12 cellular contexts compared by ENCODE assay signal in genomic region chr10:79407811-79408795, GRCh38. TPM values are rescaled to one million over a fixed set of nuclear protein-coding genes. Genes with fewer than 3 reads are reported as not detected.
DNase-seq lines count a peak whose midpoint lies in the region; ATAC-seq, FAIRE-seq and TF ChIP-seq lines count a peak whose summit lies in the region.
"Had no signal": no experiment of that assay in that cellular context is flagged by ENCODE, and none has a peak within 500 bp of the region (broad histone marks: within the 10 kb centered on the region; RNA-seq: fewer than 3 reads in every experiment).

No MANE protein-coding gene starts in this region.

- H3K4me1 ChIP-seq in endodermal cell (ENCODE audit: control insufficient read depth, insufficient read depth, low read length) (peaks cover 8% of the 10 kb centered on the region), HepG2 (ENCODE audit: insufficient read depth, low read length) (peaks cover 63% of the 10 kb centered on the region), subcutaneous abdominal adipose tissue (ENCODE audit: control insufficient read depth in 5 of 5, insufficient read depth in 5 of 5, low read length in 5 of 5) (peaks cover 0 to 74% (median 56%) of the 10 kb centered on the region in 5 donors), PC-3 (ENCODE audit: insufficient read depth, low read length) (peaks cover 30% of the 10 kb centered on the region)

- H3K9me3 ChIP-seq in MG63 = no peaks in the 10 kb centered on the region
- no peaks in the 10 kb centered on the region for H3K9me3 ChIP-seq in endodermal cell (ENCODE audit: control insufficient read depth, low read length)
- H3K9me3 ChIP-seq in HepG2 (ENCODE audit: low read length) = no peaks in the 10 kb centered on the region
- no peaks in the 10 kb centered on the region for H3K9me3 ChIP-seq in subcutaneous abdominal adipose tissue (ENCODE audit: control insufficient read depth in 5 of 5, low read length in 5 of 5)
- H3K9me3 ChIP-seq in PC-3 (ENCODE audit: low read length) = no peaks in the 10 kb centered on the region

- H3K9me2 ChIP-seq in PC-3 (replicated peaks; ENCODE audit: low read length) = no peaks in the 10 kb centered on the region

- H3K27me3 ChIP-seq in MG63 (no peaks in the 10 kb centered on the region), endodermal cell (ENCODE audit: control insufficient read depth, insufficient read depth, low read length, poor library complexity, severe bottlenecking) (no peaks in the 10 kb centered on the region), HepG2 (ENCODE audit: control insufficient read depth in 1 of 2, insufficient read depth in 2 of 2, low read length in 2 of 2) (no peaks in the 10 kb centered on the region), subcutaneous abdominal adipose tissue (ENCODE audit: control insufficient read depth in 5 of 5, insufficient read depth in 4 of 5, low read length in 5 of 5) (no peaks in the 10 kb centered on the region), PC-3 (ENCODE audit: low read length) (no peaks in the 10 kb centered on the region)

- H3K27ac ChIP-seq in endodermal cell (ENCODE audit: low read depth, low read length) (no peak overlapping the region), HepG2 (ENCODE audit: extremely low read length, insufficient read depth, low read length) (no peak overlapping the region), subcutaneous abdominal adipose tissue (ENCODE audit: low read depth, low read length) (peak overlapping the region; percentile 98), PC-3 (ENCODE audit: low read length) (no peak overlapping the region)
- H3K27ac ChIP-seq: epithelial cell of prostate had no signal

- POLR2A ChIA-PET in HepG2 (lab: Yijun Ruan, JAX) (interaction anchor here (1.2 kb wide), 1 partner anchor 16 kb away, joined by 4 read pairs; no protein-coding TSS in a partner anchor), PC-3 (lab: Charles Lee; ENCODE audit: unreplicated experiment) (interaction anchor here (0.6 kb wide), 1 partner anchor 37 kb away, joined by 4 read pairs; the partner anchor contains the start of gene ZCCHC24)

- peaks cover 3% of the 10 kb centered on the region for H3K36me3 ChIP-seq in MG63
- H3K36me3 ChIP-seq in endodermal cell (ENCODE audit: control insufficient read depth, insufficient read depth, low read length) = no peaks in the 10 kb centered on the region
- no peaks in the 10 kb centered on the region for H3K36me3 ChIP-seq in HepG2 (replicated peaks in 1 of 2; ENCODE audit: control insufficient read depth in 1 of 2, insufficient read depth in 2 of 2, low read length in 2 of 2)
- H3K36me3 ChIP-seq in subcutaneous abdominal adipose tissue (ENCODE audit: control insufficient read depth in 5 of 5, insufficient read depth in 5 of 5, low read length in 5 of 5) = peaks cover 0 to 15% (median 6%) of the 10 kb centered on the region in 5 donors
- H3K36me3 ChIP-seq in PC-3 (ENCODE audit: low read depth, low read length) = no peaks in the 10 kb centered on the region; the same call in 1 of the 2 replicates

- no peaks in the 10 kb centered on the region for H4K20me1 ChIP-seq in HepG2 (ENCODE audit: insufficient read depth, low read length)
- H4K20me1 ChIP-seq in PC-3 (ENCODE audit: low read length) = no peaks in the 10 kb centered on the region

- no peaks in the 10 kb centered on the region for H3K9me3 Mint-ChIP-seq in endodermal cell
- no peaks in the 10 kb centered on the region for H3K9me3 Mint-ChIP-seq in activated T-helper 17 cell treated with anti-CD3 and anti-CD28 coated beads, Interleukin-2, amount 50 U/mL, for 72 hours
- H3K9me3 Mint-ChIP-seq: activated B cell treated with CpG ODN at 0.5 μM for 24 hours; activated naive CD4-positive, alpha-beta T cell treated with anti-CD3 and anti-CD28 coated beads for 36 hours had no signal

- H3K79me2 ChIP-seq in HepG2 (ENCODE audit: insufficient read depth, low read length) (no peaks in the 10 kb centered on the region), PC-3 (ENCODE audit: low read length) (no peaks in the 10 kb centered on the region)

- H3K4me2 ChIP-seq in HepG2 (ENCODE audit: low read depth, low read length) = no peak overlapping the region
- H3K4me2 ChIP-seq in PC-3 (ENCODE audit: low read length) = no peak overlapping the region

- TF ChIP-seq EP300 in HepG2 (IDR thresholded peaks at IDR 0.05; ENCODE audit: low read depth in 2 of 2, low read length in 2 of 2) (no peak), HepG2 (CRISPR knock-in tag; IDR thresholded peaks at IDR 0.05; ENCODE audit: borderline replicate concordance) (no peak)

- no peak for TF ChIP-seq POLR2A in HepG2 (IDR thresholded peaks at IDR 0.05; ENCODE audit: insufficient read depth in 1 of 2, low read depth in 2 of 2, low read length in 2 of 2)

- CTCF ChIA-PET in HepG2 (lab: Yijun Ruan, JAX; ENCODE audit: low intra/inter-chr PET ratio, low total read pairs) = no interaction called here
- CTCF ChIA-PET in PC-3 (lab: Charles Lee) = no interaction called here

- H2AFZ ChIP-seq in HepG2 (ENCODE audit: low read length) (no peak overlapping the region), PC-3 (ENCODE audit: low read length) (no peak overlapping the region)

- H3F3A ChIP-seq in PC-3 (ENCODE audit: low read length, unreplicated experiment) = no peaks in the 10 kb centered on the region

- H3K4me3 Mint-ChIP-seq in endodermal cell = no peak overlapping the region
- no peak overlapping the region for H3K4me3 Mint-ChIP-seq in activated T-helper 17 cell treated with anti-CD3 and anti-CD28 coated beads, Interleukin-2, amount 50 U/mL, for 72 hours
- H3K4me3 Mint-ChIP-seq: activated B cell treated with CpG ODN at 0.5 μM for 24 hours; activated naive CD4-positive, alpha-beta T cell treated with anti-CD3 and anti-CD28 coated beads for 36 hours had no signal

- 94 to 98% methylated on average over 5 to 17 of the region's 17 CpGs for WGBS in endodermal cell (ENCODE audit: insufficient coverage in 1 of 2, insufficient read length in 1 of 2), 2 experiments
- WGBS in HepG2 (ENCODE audit: low lambda C conversion rate) = 94% methylated on average over 9 of the region's 17 CpGs

- H3K4me1 Mint-ChIP-seq in endodermal cell = peaks cover 16% of the 10 kb centered on the region
- H3K4me1 Mint-ChIP-seq in activated T-helper 17 cell treated with anti-CD3 and anti-CD28 coated beads, Interleukin-2, amount 50 U/mL, for 72 hours = peaks cover 2% of the 10 kb centered on the region

- BruUV-seq in HepG2 (replicated peaks; lab: Mats Ljungman, UMichigan) (no TSS peak), PC-3 (replicated peaks; lab: Mats Ljungman, UMichigan) (no TSS peak)

- H3K9ac ChIP-seq in endodermal cell (ENCODE audit: extremely low read depth, low read length, poor library complexity, severe bottlenecking) (no peak overlapping the region), HepG2 (ENCODE audit: insufficient read depth, low read depth, low read length) (no peak overlapping the region), subcutaneous abdominal adipose tissue (ENCODE audit: low read length in 5 of 5) (peak overlapping the region in 2 of 5 donors; percentile 16 to 25), PC-3 (ENCODE audit: low read length) (no peak overlapping the region)

- no peak overlapping the region for H3K27ac Mint-ChIP-seq in endodermal cell
- H3K27ac Mint-ChIP-seq in activated T-helper 17 cell treated with anti-CD3 and anti-CD28 coated beads, Interleukin-2, amount 50 U/mL, for 72 hours = no peak overlapping the region
- H3K27ac Mint-ChIP-seq: activated B cell treated with CpG ODN at 0.5 μM for 24 hours; activated naive CD4-positive, alpha-beta T cell treated with anti-CD3 and anti-CD28 coated beads for 36 hours had no signal

- ATAC-seq in HepG2 (no peak), HG02981 (IDR thresholded peaks at IDR 0.05; ENCODE audit: unreplicated experiment) (no peak), PC-3 (no peak)
- ATAC-seq in activated T-helper 17 cell treated with anti-CD3 and anti-CD28 coated beads, Interleukin-2, amount 50 U/mL, for 72 hours (replicated peaks) = no peak

- no peak for TF ChIP-seq RAD21 in HepG2 (CRISPR knock-in tag; IDR thresholded peaks at IDR 0.05)

- intact Hi-C loops in HepG2 (cut with micrococcal nuclease; ENCODE audit: unreplicated experiment) = no loop called here
- intact Hi-C loops in PC-3 (cut with micrococcal nuclease) = no loop called here

- DNase-seq in MG63 (peak; percentile 70), endodermal cell (peak; percentile 34), HepG2 (ENCODE audit: low spot score) (no peak), glomerular visceral epithelial cell (ENCODE audit: extremely low spot score) (no peak), PC-3 (no peak)
- DNase-seq: activated B cell treated with CpG ODN at 0.5 μM for 24 hours; activated naive CD4-positive, alpha-beta T cell treated with anti-CD3 and anti-CD28 coated beads for 36 hours; MV-4-11 had no signal

- no peak for TF ChIP-seq CTCF in endodermal cell (conservative IDR thresholded peaks at IDR 0.05)
- no peak for TF ChIP-seq CTCF in HepG2 (CRISPR knock-in tag; IDR thresholded peaks at IDR 0.05)
- TF ChIP-seq CTCF in PC-3 (conservative IDR thresholded peaks at IDR 0.05; ENCODE audit: low read depth, low read length) = no peak

- in situ Hi-C loops in HepG2 (cut with HindIII; ENCODE audit: extremely low pct_ligation_motif_present, low pct_unique_long_range_greater_than_20kb) = no loop called here

- H3K4me3 ChIP-seq in MG63 (no peak overlapping the region), endodermal cell (ENCODE audit: low read length) (no peak overlapping the region), HepG2 (replicated peaks in 1 of 3; ENCODE audit: insufficient read depth in 1 of 3, low read depth in 2 of 3, low read length in 3 of 3) (no peak overlapping the region), subcutaneous abdominal adipose tissue (ENCODE audit: low read depth in 1 of 5, low read length in 5 of 5) (peak overlapping the region in 1 of 5 donors; percentile 2), PC-3 (ENCODE audit: low read length) (no peak overlapping the region)

- no peaks in the 10 kb centered on the region for H3K36me3 Mint-ChIP-seq in endodermal cell (ENCODE audit: low read depth)
- H3K36me3 Mint-ChIP-seq in activated T-helper 17 cell treated with anti-CD3 and anti-CD28 coated beads, Interleukin-2, amount 50 U/mL, for 72 hours (ENCODE audit: low read depth) = no peaks in the 10 kb centered on the region

- no peak for FAIRE-seq in HepG2 (lab: Jason Lieb, UNC)

- no peaks in the 10 kb centered on the region for H3K27me3 Mint-ChIP-seq in endodermal cell (ENCODE audit: insufficient read depth)
- H3K27me3 Mint-ChIP-seq in activated T-helper 17 cell treated with anti-CD3 and anti-CD28 coated beads, Interleukin-2, amount 50 U/mL, for 72 hours = peaks cover 6% of the 10 kb centered on the region
- H3K27me3 Mint-ChIP-seq: activated B cell treated with CpG ODN at 0.5 μM for 24 hours had no signal

RNA-seq across cellular contexts. Expression of gene ZCCHC24, which starts 37.3 kb away (rescaled TPM):
- total RNA-seq in MG63 (2014; rRNA removed; shearing (Covaris generic); ENCODE audit: low replicate concordance) = 17.8 and 20.5 TPM in 2 replicates
- total RNA-seq in endodermal cell (10 to 100 TPM in 1 of 2 donors, 1 to 10 TPM in 1; 7.6 to 10.7 TPM), HepG2 (2016; rRNA removed; fragmentation: Illumina TruSeq; extraction: Trizol) (3.1 and 3.9 TPM in 2 replicates), PC-3 (2014; rRNA removed) (32.9 and 40.7 TPM in 2 replicates)
- polyA plus RNA-seq in endodermal cell (2013, experiment 1 of 2) = 11.2 TPM
- polyA plus RNA-seq in endodermal cell (2013, experiment 2 of 2) = 11.5 TPM
- total RNA-seq in HepG2 (2016; cell fraction: cytosol; rRNA removed; fragmentation: Illumina TruSeq; extraction: Trizol; ENCODE audit: low read depth) = 0.62 and 0.81 TPM in 2 replicates
- 3.5 and 3.6 TPM in 2 replicates for total RNA-seq in HepG2 (2016; cell fraction: insoluble cytoplasmic fraction; rRNA removed; fragmentation: Illumina TruSeq; extraction: Trizol)
- 3.7 and 4.0 TPM in 2 replicates for total RNA-seq in HepG2 (2016; cell fraction: membrane; rRNA removed; fragmentation: Illumina TruSeq; extraction: Trizol)
- total RNA-seq in HepG2 (2016; cell fraction: nucleus; rRNA removed; fragmentation: Illumina TruSeq; extraction: Trizol) = 2.4 and 2.5 TPM in 2 replicates
- polyA plus RNA-seq in HepG2 (2011; rRNA removed) = 7.7 and 7.9 TPM in 2 replicates
- polyA plus RNA-seq in HepG2 (2011; cell fraction: cytosol; rRNA removed) = 6.1 and 7.9 TPM in 2 replicates
- 5.9 and 9.2 TPM in 2 replicates for polyA plus RNA-seq in HepG2 (2011; cell fraction: nucleus; rRNA removed)
- polyA plus RNA-seq in HepG2 (2012) = 3.8 and 4.0 TPM in 2 replicates
- 0.43 and 0.45 TPM in 2 replicates for polyA plus RNA-seq in HepG2 (2016; cell fraction: cytosol; fragmentation: Illumina TruSeq; extraction: Trizol; ENCODE audit: low read depth)
- 5.1 and 5.5 TPM in 2 replicates for polyA plus RNA-seq in HepG2 (2016; cell fraction: insoluble cytoplasmic fraction; fragmentation: Illumina TruSeq; extraction: Trizol; ENCODE audit: low read depth)
- polyA plus RNA-seq in HepG2 (2016; cell fraction: membrane; fragmentation: Illumina TruSeq; extraction: Trizol; ENCODE audit: low read depth) = 2.8 and 3.1 TPM in 2 replicates
- 4.3 and 4.9 TPM in 2 replicates for polyA plus RNA-seq in HepG2 (2016; cell fraction: nucleus; fragmentation: Illumina TruSeq; extraction: Trizol; ENCODE audit: insufficient read depth, low read depth)
- 4.8 and 18.6 TPM in 2 replicates for polyA minus RNA-seq in HepG2 (2011; rRNA and poly(A)+ RNA removed; ENCODE audit: low replicate concordance)
- polyA minus RNA-seq in HepG2 (2011; cell fraction: cytosol; rRNA and poly(A)+ RNA removed) = 7.8 and 8.3 TPM in 2 replicates
- polyA minus RNA-seq in HepG2 (2011; cell fraction: nucleus; rRNA and poly(A)+ RNA removed) = 3.5 and 3.6 TPM in 2 replicates
- 1 to 10 TPM; 1.3 to 2.6 TPM for total RNA-seq in activated T-helper 17 cell treated with anti-CD3 and anti-CD28 coated beads, Interleukin-2, amount 50 U/mL, for 72 hours

Comparison
In these comparisons a context has a peak if more than half of its experiments do, and no peak if none do; other contexts are left out.
1. DNase-seq: peak in MG63 (single experiment) and endodermal cell (single experiment); none in HepG2 (single experiment), glomerular visceral epithelial cell (single experiment) and PC-3 (single experiment).